ENCODE assay signal across 6 cellular contexts in the genomic region with DNA sequence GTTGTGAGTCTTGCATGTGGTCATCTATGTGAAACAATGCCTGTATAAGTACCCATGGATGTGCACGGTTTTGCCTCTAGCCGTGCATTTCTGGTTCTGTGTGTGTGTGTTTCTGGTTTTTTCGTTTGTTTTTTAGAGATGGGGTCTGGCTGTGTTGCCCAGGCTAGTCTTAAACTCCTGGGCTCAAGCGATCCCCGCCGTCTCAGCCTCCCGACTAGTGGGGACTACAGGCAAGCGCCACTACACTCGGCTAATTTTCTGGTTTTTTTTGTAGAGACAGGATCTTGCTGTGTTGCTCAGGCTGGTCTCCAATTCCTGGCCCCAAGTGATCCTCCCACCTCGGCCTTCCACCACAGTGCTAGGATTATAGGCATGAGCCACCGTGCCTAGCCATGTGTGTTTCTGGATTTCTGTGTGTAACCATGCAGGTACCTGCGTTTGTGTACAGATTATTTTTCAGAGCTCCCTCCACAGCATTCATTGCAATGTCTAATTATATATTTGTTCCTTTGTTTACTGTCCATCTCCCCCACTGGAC. TPM values are rescaled to one million over a fixed set of nuclear protein-coding genes. Genes with fewer than 3 reads are reported as not detected.
DNase-seq lines count a peak whose midpoint lies in the region; ATAC-seq, FAIRE-seq and TF ChIP-seq lines count a peak whose summit lies in the region.

No MANE protein-coding gene starts in this region.

- DNase-seq in breast epithelium (ENCODE audit: low spot score in 2 of 2) (no peak), sigmoid colon (no peak), H54 (ENCODE audit: insufficient read length, low spot score) (no peak), medulla oblongata (ENCODE audit: extremely low spot score) (no peak)

- peaks cover 23% of the 10 kb centered on the region for H3K4me1 ChIP-seq in Loucy (ENCODE audit: insufficient read depth, low read length, poor library complexity, severe bottlenecking)
- peaks cover 13 to 16% of the 10 kb centered on the region in 2 donors for H3K4me1 ChIP-seq in breast epithelium
- peaks cover 0 to 58% (median 49%) of the 10 kb centered on the region in 4 donors for H3K4me1 ChIP-seq in sigmoid colon

- H3K9me3 ChIP-seq in Loucy (ENCODE audit: insufficient read depth, low read depth, low read length): no peaks in the 10 kb centered on the region
- no peaks in the 10 kb centered on the region for H3K9me3 ChIP-seq in breast epithelium
- no peaks in the 10 kb centered on the region for H3K9me3 ChIP-seq in sigmoid colon

- intact Hi-C loops in breast epithelium (cut with DNase I; ENCODE audit: low total_unique reads) (no loop called here), sigmoid colon (cut with DNase I) (no loop called here)

- H3K9ac ChIP-seq in Loucy (ENCODE audit: low read depth, low read length, poor library complexity, severe bottlenecking): no peak overlapping the region

- H3K27me3 ChIP-seq in Loucy (ENCODE audit: insufficient read depth, low read length, poor library complexity, severe bottlenecking) (no peaks in the 10 kb centered on the region), breast epithelium (no peaks in the 10 kb centered on the region), sigmoid colon (no peaks in the 10 kb centered on the region)

- H3K27ac ChIP-seq in breast epithelium: peak overlapping the region; percentile 100
- H3K27ac ChIP-seq in sigmoid colon: peak overlapping the region in 3 of 4 donors; percentile 84 to 87 (median 85)

- TF ChIP-seq POLR2A in breast epithelium (IDR thresholded peaks at IDR 0.05): no peak
- no peak for TF ChIP-seq POLR2A in sigmoid colon (IDR thresholded peaks at IDR 0.05)
- no peak for TF ChIP-seq POLR2A in H54 (IDR thresholded peaks at IDR 0.05; ENCODE audit: low read depth, low read length)

- no peak for TF ChIP-seq EP300 in sigmoid colon (IDR thresholded peaks at IDR 0.05)

- 79 to 81% methylated on average over 12 of the region's 12 CpGs for WGBS in sigmoid colon, 2 donors

- H3K79me2 ChIP-seq in Loucy (ENCODE audit: insufficient read depth, low read length): no peaks in the 10 kb centered on the region

- peak overlapping the region; percentile 98 for H3K4me2 ChIP-seq in Loucy (ENCODE audit: low read depth, low read length, poor library complexity, severe bottlenecking)

- no peak for TF ChIP-seq CTCF in Loucy (conservative IDR thresholded peaks at IDR 0.05; ENCODE audit: low read length)
- no peak for TF ChIP-seq CTCF in breast epithelium (IDR thresholded peaks at IDR 0.05)
- no peak for TF ChIP-seq CTCF in sigmoid colon (IDR thresholded peaks at IDR 0.05)

- peaks cover 7% of the 10 kb centered on the region; the same call in 1 of the 2 replicates for H3F3A ChIP-seq in Loucy (ENCODE audit: low read depth)

- H3K4me3 ChIP-seq in Loucy (ENCODE audit: low read length, poor library complexity, severe bottlenecking): peak overlapping the region; percentile 78
- peak overlapping the region in 1 of 3 donors; percentile 87 for H3K4me3 ChIP-seq in breast epithelium
- H3K4me3 ChIP-seq in sigmoid colon: no peak overlapping the region

- H3K9me2 ChIP-seq in Loucy (replicated peaks; ENCODE audit: low read depth, low read length): no peaks in the 10 kb centered on the region

- FAIRE-seq in H54 (lab: Jason Lieb, UNC): no peak

- no peaks in the 10 kb centered on the region for H4K20me1 ChIP-seq in Loucy (ENCODE audit: insufficient read depth, low read length, poor library complexity, severe bottlenecking)

- H2AFZ ChIP-seq in Loucy (ENCODE audit: low read length): peak overlapping the region; percentile 91; the same call in 1 of the 2 replicates

- H3K36me3 ChIP-seq in Loucy (ENCODE audit: insufficient read depth, low read length) (no peaks in the 10 kb centered on the region), breast epithelium (no peaks in the 10 kb centered on the region), sigmoid colon (no peaks in the 10 kb centered on the region)

- ATAC-seq in GM18498 (IDR thresholded peaks at IDR 0.05; ENCODE audit: unreplicated experiment): no peak

RNA-seq across cellular contexts. Expression of gene FOSB, which starts 15.9 kb away (rescaled TPM):
- total RNA-seq in breast epithelium (100 to 1,000 TPM in 1 of 3 donors, 10 to 100 TPM in 2; 29.8 to 109 (median 38.4) TPM), sigmoid colon (10 to 100 TPM in 3 of 4 donors, 1 to 10 TPM in 1; 1.1 to 28.1 (median 23.1) TPM)
- 10 to 100 TPM in 1 of 3 donors, 1 to 10 TPM in 2; 3.7 to 11.0 (median 5.4) TPM for polyA plus RNA-seq in sigmoid colon

RNA-seq across cellular contexts. Expression of gene ERCC1, which starts 28.2 kb away (rescaled TPM):
- 10 to 100 TPM; 89.9 to 96.7 (median 91.2) TPM for total RNA-seq in breast epithelium
- 10 to 100 TPM; 41.8 to 67.0 (median 64.4) TPM for total RNA-seq in sigmoid colon
- 10 to 100 TPM; 27.3 to 31.8 (median 30.1) TPM for polyA plus RNA-seq in sigmoid colon

RNA-seq across cellular contexts. Expression of gene RTN2, which starts 44.9 kb away (rescaled TPM):
- total RNA-seq in breast epithelium: 10 to 100 TPM in 1 of 3 donors, 1 to 10 TPM in 2; 5.9 to 15.1 (median 7.2) TPM
- 10 to 100 TPM; 15.0 to 23.5 (median 19.2) TPM for total RNA-seq in sigmoid colon
- polyA plus RNA-seq in sigmoid colon: 10 to 100 TPM in 2 of 3 donors, 1 to 10 TPM in 1; 9.5 to 15.0 (median 12.0) TPM

RNA-seq across cellular contexts. Expression of gene POLR1G, which starts 45.5 kb away (rescaled TPM):
- total RNA-seq in breast epithelium (1 to 10 TPM; 2.6 to 6.9 (median 5.3) TPM), sigmoid colon (1 to 10 TPM; 1.6 to 4.2 (median 3.8) TPM)
- 1 to 10 TPM; 1.2 to 5.6 (median 2.3) TPM for polyA plus RNA-seq in sigmoid colon

RNA-seq across cellular contexts. Expression of gene PPM1N, which starts 46.3 kb away (rescaled TPM):
- total RNA-seq in breast epithelium: 1 to 10 TPM; 1.8 to 2.5 (median 2.3) TPM
- 1 to 10 TPM; 1.2 to 2.5 (median 2.2) TPM for total RNA-seq in sigmoid colon
- 1 to 10 TPM; 3.0 to 4.2 (median 3.5) TPM for polyA plus RNA-seq in sigmoid colon
